ENCODE assay signal across 18 cellular contexts in genomic region chr18:74803117-74803516, GRCh38.
"Had no signal": no experiment of that assay in that cellular context is flagged by ENCODE, and none has a peak within 500 bp of the region (broad histone marks: within the 10 kb centered on the region; RNA-seq: fewer than 3 reads in every experiment).

No MANE protein-coding gene starts in this region.

- H3K4me2 ChIP-seq: hepatocyte had no signal

- DNase-seq: activated CD4-positive, alpha-beta T cell treated with anti-CD3 and anti-CD28 coated beads for 4 hours; activated CD8-positive, alpha-beta T cell treated with anti-CD3 and anti-CD28 coated beads for 36 hours; activated effector memory CD4-positive, alpha-beta T cell treated with Interleukin-2 at 50 U/mL for 16 hours; activated T-cell treated with anti-CD3 and anti-CD28 coated beads, Interleukin-2, amount 50 U/mL, for 4 hours; dorsolateral prefrontal cortex; islet precursor cell; left lung; mesendoderm; stimulated activated CD4-positive, alpha-beta T cell treated with anti-CD3 and anti-CD28 coated beads, Interleukin-4, amount 100 ng/mL, for 1 hour; stimulated activated naive CD4-positive, alpha-beta T cell treated with Interleukin-2 at 50 U/mL for 16 hours; substantia nigra; T-cell; T-helper 9 cell; transverse colon had no signal

- H3K79me2 ChIP-seq: hepatocyte had no signal

- H3K27me3 Mint-ChIP-seq: activated CD8-positive, alpha-beta T cell treated with anti-CD3 and anti-CD28 coated beads for 36 hours; activated naive CD4-positive, alpha-beta T cell treated with anti-CD3 and anti-CD28 coated beads, Interleukin-2, amount 50 U/mL, for 24 hours; natural killer cell treated with Interleukin-12 subunit alpha and Interleukin-12 subunit beta and Interleukin-15 and Interleukin-18, amount 100 ng/mL, for 72 hours; T-cell had no signal

- H3K4me3 Mint-ChIP-seq: activated CD8-positive, alpha-beta T cell treated with anti-CD3 and anti-CD28 coated beads for 36 hours; activated naive CD4-positive, alpha-beta T cell treated with anti-CD3 and anti-CD28 coated beads, Interleukin-2, amount 50 U/mL, for 24 hours; activated T-cell treated with anti-CD3 and anti-CD28 coated beads, Interleukin-2, amount 50 U/mL, for 4 hours; natural killer cell treated with Interleukin-12 subunit alpha and Interleukin-12 subunit beta and Interleukin-15 and Interleukin-18, amount 100 ng/mL, for 72 hours; T-cell had no signal

- H3K27ac Mint-ChIP-seq: activated CD8-positive, alpha-beta T cell treated with anti-CD3 and anti-CD28 coated beads for 36 hours; activated naive CD4-positive, alpha-beta T cell treated with anti-CD3 and anti-CD28 coated beads, Interleukin-2, amount 50 U/mL, for 24 hours; natural killer cell treated with Interleukin-12 subunit alpha and Interleukin-12 subunit beta and Interleukin-15 and Interleukin-18, amount 100 ng/mL, for 72 hours; T-cell had no signal

- H3K27ac ChIP-seq: cardiac muscle cell, dorsolateral prefrontal cortex, hepatocyte, left lung, transverse colon had no signal

- H3K36me3 Mint-ChIP-seq: natural killer cell treated with Interleukin-12 subunit alpha and Interleukin-12 subunit beta and Interleukin-15 and Interleukin-18, amount 100 ng/mL, for 72 hours had no signal

- ATAC-seq: activated CD8-positive, alpha-beta T cell treated with anti-CD3 and anti-CD28 coated beads for 36 hours; activated T-cell treated with anti-CD3 and anti-CD28 coated beads, Interleukin-2, amount 50 U/mL, for 4 hours; left lung; natural killer cell treated with Interleukin-12 subunit alpha and Interleukin-12 subunit beta and Interleukin-15 and Interleukin-18, amount 100 ng/mL, for 72 hours; T-cell had no signal

- H2AFZ ChIP-seq: hepatocyte had no signal

- H3K27me3 ChIP-seq: cardiac muscle cell, dorsolateral prefrontal cortex, hepatocyte, left lung, transverse colon had no signal

- H3K9me3 ChIP-seq: left lung, transverse colon had no signal

- H3K9me3 Mint-ChIP-seq: activated CD8-positive, alpha-beta T cell treated with anti-CD3 and anti-CD28 coated beads for 36 hours; activated naive CD4-positive, alpha-beta T cell treated with anti-CD3 and anti-CD28 coated beads, Interleukin-2, amount 50 U/mL, for 24 hours; activated T-cell treated with anti-CD3 and anti-CD28 coated beads, Interleukin-2, amount 50 U/mL, for 4 hours; natural killer cell treated with Interleukin-12 subunit alpha and Interleukin-12 subunit beta and Interleukin-15 and Interleukin-18, amount 100 ng/mL, for 72 hours; T-cell had no signal
